18 cellular contexts compared by ENCODE assay signal in the genomic region with DNA sequence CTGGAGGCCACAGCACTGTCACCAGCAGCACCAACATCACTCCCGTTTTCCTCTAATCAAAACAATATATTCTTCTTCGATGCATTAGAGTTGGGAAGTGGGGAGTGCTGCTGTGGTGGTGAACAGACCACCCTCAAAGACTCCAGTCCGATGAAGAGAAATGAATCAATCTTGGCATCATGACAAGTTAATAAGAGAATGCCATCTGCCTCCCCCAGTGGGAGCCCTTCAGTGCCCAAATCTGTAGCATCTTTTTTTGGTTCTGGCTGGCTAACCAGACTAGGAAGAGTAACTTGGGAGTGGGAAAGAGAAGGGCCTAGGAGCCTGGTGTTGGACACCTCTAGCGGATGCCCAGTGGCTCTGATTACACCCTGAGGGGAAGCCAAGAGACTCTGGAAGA.
DNase-seq lines count a peak whose midpoint lies in the region; ATAC-seq and TF ChIP-seq lines count a peak whose summit lies in the region.
"Had no signal": no experiment of that assay in that cellular context is flagged by ENCODE, and none has a peak within 500 bp of the region (broad histone marks: within the 10 kb centered on the region; RNA-seq: fewer than 3 reads in every experiment).

No MANE protein-coding gene starts in this region.

- H3K4me1 ChIP-seq in mammary epithelial cell (ENCODE audit: insufficient read depth, low read length), result peaks cover under 1% of the 10 kb centered on the region

- no peak overlapping the region for H2AFZ ChIP-seq in mammary epithelial cell (ENCODE audit: low read depth, low read length)
- H2AFZ ChIP-seq: GM23338 had no signal

- H3K27ac Mint-ChIP-seq in activated T-cell treated with anti-CD3 and anti-CD28 coated beads, Interleukin-2, amount 50 U/mL, for 72 hours, result no peak overlapping the region
- H3K27ac Mint-ChIP-seq: B cell; CD8-positive, alpha-beta T cell; GM23338 had no signal

- no TSS peak for BruUV-seq in mammary epithelial cell (replicated peaks; lab: Mats Ljungman, UMichigan)

- dilution Hi-C loops in mammary epithelial cell (cut with HindIII; ENCODE audit: low sequenced_read_pairs), result no loop called here

- in situ Hi-C loops in mammary epithelial cell (cut with MboI; ENCODE audit: low sequenced_read_pairs in 2 of 2), result no loop called here

- CTCF ChIA-PET in mammary epithelial cell (lab: Charles Lee; ENCODE audit: low non-redundant PET), result no interaction called here

- 82% methylated on average over 4 of the region's 4 CpGs for WGBS in mammary epithelial cell (ENCODE audit: low coverage, missing lambda C conversion rate)

- H3K27me3 ChIP-seq in mammary epithelial cell (ENCODE audit: insufficient read depth, low read length), result no peaks in the 10 kb centered on the region
- H3K27me3 ChIP-seq: BLaER1 treated with 17β-estradiol and CSF1 and Interleukin-3, amounts not matched to agents 10 nM and 100 nM had no signal

- H3K4me3 Mint-ChIP-seq in activated T-cell treated with anti-CD3 and anti-CD28 coated beads, Interleukin-2, amount 50 U/mL, for 72 hours, result no peak overlapping the region
- H3K4me3 Mint-ChIP-seq: B cell; CD8-positive, alpha-beta T cell; GM23338 had no signal

- no peaks in the 10 kb centered on the region for H3K9me3 ChIP-seq in mammary epithelial cell (replicated peaks; ENCODE audit: insufficient read depth, low read length)

- H3K4me3 ChIP-seq in mammary epithelial cell (replicated peaks in 1 of 3; ENCODE audit: insufficient read depth in 1 of 3, low read depth in 2 of 3, low read length in 3 of 3), result no peak overlapping the region
- H3K4me3 ChIP-seq: BLaER1 treated with 17β-estradiol and CSF1 and Interleukin-3, amounts not matched to agents 10 nM and 100 nM; GM23338; K562 had no signal

- H3K36me3 Mint-ChIP-seq in activated T-cell treated with anti-CD3 and anti-CD28 coated beads, Interleukin-2, amount 50 U/mL, for 72 hours (ENCODE audit: insufficient read depth in 2 of 2), result no peaks in the 10 kb centered on the region
- H3K36me3 Mint-ChIP-seq: CD8-positive, alpha-beta T cell had no signal

- H3K36me3 ChIP-seq in mammary epithelial cell (ENCODE audit: insufficient read depth, low read length), result no peaks in the 10 kb centered on the region

- ATAC-seq in GM19023 (IDR thresholded peaks at IDR 0.05; ENCODE audit: unreplicated experiment), result no peak
- ATAC-seq in activated T-cell treated with anti-CD3 and anti-CD28 coated beads, Interleukin-2, amount 50 U/mL, for 72 hours (replicated peaks in 1 of 2), result no peak
- ATAC-seq: CD8-positive, alpha-beta T cell; GM23338; K562 had no signal

- TF ChIP-seq CTCF in mammary epithelial cell (conservative IDR thresholded peaks at IDR 0.05 in 1 of 2, IDR thresholded peaks at IDR 0.05 in 1 of 2; ENCODE audit: extremely low read depth in 1 of 2, insufficient read depth in 1 of 2, low read depth in 1 of 2, low read length in 2 of 2), result no peak

- no peaks in the 10 kb centered on the region for H3K4me1 Mint-ChIP-seq in activated T-cell treated with anti-CD3 and anti-CD28 coated beads, Interleukin-2, amount 50 U/mL, for 72 hours (ENCODE audit: low read depth)
- H3K4me1 Mint-ChIP-seq: B cell, GM23338 had no signal

- H3K9ac ChIP-seq in mammary epithelial cell (ENCODE audit: insufficient read depth, low read length), result no peak overlapping the region
- H3K9ac ChIP-seq: BLaER1 treated with 17β-estradiol and CSF1 and Interleukin-3, amounts not matched to agents 10 nM and 100 nM had no signal

- H3K9me3 Mint-ChIP-seq in activated T-cell treated with anti-CD3 and anti-CD28 coated beads, Interleukin-2, amount 50 U/mL, for 72 hours, result no peaks in the 10 kb centered on the region
- H3K9me3 Mint-ChIP-seq: CD8-positive, alpha-beta T cell had no signal

- H3K27ac ChIP-seq in mammary epithelial cell (ENCODE audit: insufficient read depth, low read depth, low read length), result no peak overlapping the region
- H3K27ac ChIP-seq: HL-60 had no signal

- H3K27me3 Mint-ChIP-seq in activated T-cell treated with anti-CD3 and anti-CD28 coated beads, Interleukin-2, amount 50 U/mL, for 72 hours (ENCODE audit: low read depth), result peaks cover 10% of the 10 kb centered on the region

- intact Hi-C loops in mammary epithelial cell (cut with micrococcal nuclease), result no loop called here

- no peaks in the 10 kb centered on the region for H4K20me1 ChIP-seq in mammary epithelial cell (ENCODE audit: insufficient read depth, low read length)
- H4K20me1 ChIP-seq: BLaER1 treated with 17β-estradiol and CSF1 and Interleukin-3, amounts not matched to agents 10 nM and 100 nM had no signal

- no peak overlapping the region for H3K4me2 ChIP-seq in mammary epithelial cell (ENCODE audit: insufficient read depth, low read depth, low read length)
- H3K4me2 ChIP-seq: BLaER1 treated with 17β-estradiol and CSF1 and Interleukin-3, amounts not matched to agents 10 nM and 100 nM; GM23338 had no signal

- DNase-seq in ELF-1 (ENCODE audit: low read depth, low spot score), result peak; percentile 18
- peak; percentile 44 for DNase-seq in M059J (ENCODE audit: low read depth)
- peak; percentile 7 to 56 for DNase-seq in NCI-H524 (lab: John Stamatoyannopoulos, UW)
- DNase-seq in ecto neural progenitor cell (ENCODE audit: low spot score), result peak; percentile 25
- DNase-seq in mammary epithelial cell, result no peak
- no peak for DNase-seq in activated T-cell treated with anti-CD3 and anti-CD28 coated beads, Interleukin-2, amount 50 U/mL, for 72 hours
- DNase-seq in HT-29 (ENCODE audit: low spot score), result no peak
- DNase-seq: Calu3, GF-D8, HCEC 1CT, IMR-90 had no signal

- no peaks in the 10 kb centered on the region for H3K79me2 ChIP-seq in mammary epithelial cell (ENCODE audit: insufficient read depth, low read length)

Comparison
In these comparisons a context has a peak if more than half of its experiments do, and no peak if none do; other contexts are left out.
1. DNase-seq: peak in ELF-1 (single experiment), M059J (single experiment), NCI-H524 (2 of 2) and ecto neural progenitor cell (single experiment); none in mammary epithelial cell (single experiment), activated T-cell treated with anti-CD3 and anti-CD28 coated beads, Interleukin-2, amount 50 U/mL, for 72 hours (0 of 2) and HT-29 (single experiment).